ENCODE assay signal across 19 cellular contexts in the genomic region with DNA sequence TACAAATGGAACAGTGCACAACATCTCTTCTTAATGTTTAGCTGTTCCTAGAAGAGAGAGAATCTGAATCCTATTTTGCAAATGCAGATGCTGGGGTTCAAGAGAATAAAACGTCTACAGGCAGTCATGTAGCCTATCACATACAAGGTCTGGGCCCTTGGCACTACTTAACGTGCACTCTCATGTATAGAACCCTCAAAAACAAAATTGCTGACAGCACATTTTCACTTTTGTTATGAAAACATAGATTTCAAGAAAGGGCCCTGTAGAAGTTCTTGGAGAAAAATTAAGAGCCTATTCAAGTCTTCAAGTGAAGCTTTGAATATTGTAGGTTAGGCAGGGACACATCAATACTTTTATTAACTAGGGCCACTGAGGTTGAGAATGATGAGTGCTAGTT.
A peak's percentile ranks its signal among the peaks of the same experiment; 100 is the strongest.
DNase-seq lines count a peak whose midpoint lies in the region; ATAC-seq, FAIRE-seq and TF ChIP-seq lines count a peak whose summit lies in the region.
"Had no signal": no experiment of that assay in that cellular context is flagged by ENCODE, and none has a peak within 500 bp of the region (broad histone marks: within the 10 kb centered on the region; RNA-seq: fewer than 3 reads in every experiment).

No MANE protein-coding gene starts in this region.

- no peak for TF ChIP-seq EP300 in K562 (IDR thresholded peaks at IDR 0.05; ENCODE audit: low read length)

- no peak for TF ChIP-seq RAD21 in IMR-90 (IDR thresholded peaks at IDR 0.05; ENCODE audit: low read length)
- no peak for TF ChIP-seq RAD21 in K562 (CRISPR knock-in tag; conservative IDR thresholded peaks at IDR 0.05 in 1 of 2, IDR thresholded peaks at IDR 0.05 in 1 of 2)

- no peak overlapping the region for H4K5ac ChIP-seq in IMR-90 (ENCODE audit: low read depth, low read length)

- POLR2A ChIA-PET in IMR-90 (lab: Charles Lee; ENCODE audit: unreplicated experiment): no interaction called here
- POLR2A ChIA-PET in PC-3 (lab: Charles Lee; ENCODE audit: unreplicated experiment): no interaction called here
- POLR2A ChIA-PET in K562 (lab: Yijun Ruan, JAX): no interaction called here

- BruUV-seq in IMR-90 (replicated peaks; lab: Mats Ljungman, UMichigan): no TSS peak
- BruUV-seq in PC-3 (replicated peaks; lab: Mats Ljungman, UMichigan): no TSS peak
- no TSS peak for BruUV-seq in K562 (replicated peaks; lab: Mats Ljungman, UMichigan)

- H3F3A ChIP-seq in PC-3 (ENCODE audit: low read length, unreplicated experiment): peaks cover 12% of the 10 kb centered on the region

- H3K9me3 ChIP-seq in IMR-90 (ENCODE audit: control insufficient read depth, insufficient read depth, low read length) (no peaks in the 10 kb centered on the region), PC-3 (ENCODE audit: low read length) (no peaks in the 10 kb centered on the region), K562 (replicated peaks; ENCODE audit: control insufficient read depth, insufficient read depth, low read depth, low read length) (no peaks in the 10 kb centered on the region), mesenchymal stem cell (ENCODE audit: control insufficient read depth, low read length) (no peaks in the 10 kb centered on the region)
- H3K9me3 ChIP-seq: BE2C, Caco-2, HAP-1 had no signal

- H2BK20ac ChIP-seq in IMR-90 (ENCODE audit: low read depth, low read length): no peak overlapping the region

- H3K27ac ChIP-seq in IMR-90 (ENCODE audit: insufficient read depth, low read length) (no peak overlapping the region), PC-3 (ENCODE audit: low read length) (peak overlapping the region; percentile 94), K562 (ENCODE audit: extremely low read depth, low read depth, low read length) (no peak overlapping the region), mesenchymal stem cell (ENCODE audit: low read length, poor library complexity, severe bottlenecking) (no peak overlapping the region)

- FAIRE-seq in K562 (lab: Jason Lieb, UNC): no peak
- FAIRE-seq: D721Med had no signal

- no peaks in the 10 kb centered on the region for H3K79me2 ChIP-seq in PC-3 (ENCODE audit: low read length)
- H3K79me2 ChIP-seq in K562 (ENCODE audit: control insufficient read depth, insufficient read depth, low read length): no peaks in the 10 kb centered on the region

- TF ChIP-seq CTCF in IMR-90 (conservative IDR thresholded peaks at IDR 0.05; ENCODE audit: low read depth, low read length) (no peak), PC-3 (conservative IDR thresholded peaks at IDR 0.05; ENCODE audit: low read depth, low read length) (no peak), K562 (IDR thresholded peaks at IDR 0.05 in 2 of 3, conservative IDR thresholded peaks at IDR 0.05 in 1 of 3; ENCODE audit: insufficient read depth in 2 of 3, low read depth in 1 of 3, low read length in 3 of 3) (no peak), GM10266 (IDR thresholded peaks at IDR 0.05; ENCODE audit: control insufficient read depth, insufficient read depth, low read depth, missing control alignments) (no peak)

- no CpG with 5 or more reads among the region's 2 CpGs for WGBS in IMR-90 (ENCODE audit: extremely low coverage in 2 of 2, insufficient read length in 1 of 2), 2 experiments
- WGBS in K562 (ENCODE audit: insufficient coverage, low coverage, missing lambda C conversion rate): 0% methylated on average over 2 of the region's 2 CpGs
- WGBS in mesenchymal stem cell: 71% methylated on average over 2 of the region's 2 CpGs

- H2BK5ac ChIP-seq in IMR-90 (ENCODE audit: low read depth, low read length, poor library complexity, severe bottlenecking): no peak overlapping the region
- no peak overlapping the region for H2BK5ac ChIP-seq in mesenchymal stem cell (ENCODE audit: low read depth, low read length, poor library complexity, severe bottlenecking)

- no peak overlapping the region for H2BK12ac ChIP-seq in mesenchymal stem cell (ENCODE audit: low read length in 2 of 2)

- no peaks in the 10 kb centered on the region for H3K9me1 ChIP-seq in IMR-90 (ENCODE audit: insufficient read depth, low read length)
- H3K9me1 ChIP-seq in K562 (ENCODE audit: control insufficient read depth, insufficient read depth, low read length): no peaks in the 10 kb centered on the region

- H4K8ac ChIP-seq in IMR-90 (ENCODE audit: low read depth in 2 of 2, low read length in 2 of 2) (no peak overlapping the region), mesenchymal stem cell (ENCODE audit: low read length) (no peak overlapping the region)

- H4K91ac ChIP-seq in IMR-90 (ENCODE audit: insufficient read depth, low read depth, low read length) (no peak overlapping the region), mesenchymal stem cell (ENCODE audit: low read length) (no peak overlapping the region)

- dilution Hi-C loops in IMR-90 (cut with HindIII; ENCODE audit: low sequenced_read_pairs, unreplicated experiment): no loop called here

- H3K23ac ChIP-seq in IMR-90 (ENCODE audit: low read depth, low read length): no peak overlapping the region
- no peak overlapping the region for H3K23ac ChIP-seq in mesenchymal stem cell (ENCODE audit: low read length in 2 of 2)

- no peak overlapping the region for H2AK9ac ChIP-seq in IMR-90 (replicated peaks; ENCODE audit: low read depth, low read length, poor library complexity)

- H2BK120ac ChIP-seq in IMR-90 (ENCODE audit: low read depth, low read length) (no peak overlapping the region), mesenchymal stem cell (ENCODE audit: low read depth, low read length) (no peak overlapping the region)

- CTCF ChIA-PET in IMR-90 (lab: Yijun Ruan, JAX) (no interaction called here), PC-3 (lab: Charles Lee) (no interaction called here), K562 (lab: Yijun Ruan, JAX; ENCODE audit: low intra/inter-chr PET ratio) (no interaction called here)

- no peaks in the 10 kb centered on the region for H3K9me2 ChIP-seq in PC-3 (replicated peaks; ENCODE audit: low read length)

- H2AFZ ChIP-seq in IMR-90 (replicated peaks; ENCODE audit: low read length, poor library complexity) (no peak overlapping the region), PC-3 (ENCODE audit: low read length) (0 out of 2 replicates have a peak overlapping the region, but pooled peaks have one; percentile 20), K562 (ENCODE audit: low read depth, low read length) (no peak overlapping the region), mesenchymal stem cell (ENCODE audit: low read depth, low read length) (no peak overlapping the region)

- H3K14ac ChIP-seq in IMR-90 (replicated peaks; ENCODE audit: low read depth, low read length): no peak overlapping the region
- no peak overlapping the region for H3K14ac ChIP-seq in mesenchymal stem cell (ENCODE audit: low read length in 2 of 2)

- intact Hi-C loops in IMR-90 (cut with micrococcal nuclease) (no loop called here), PC-3 (cut with micrococcal nuclease) (no loop called here), K562 (cut with micrococcal nuclease) (no loop called here)

- in situ Hi-C loops in IMR-90 (cut with MboI; ENCODE audit: low sequenced_read_pairs): no loop called here
- in situ Hi-C loops in K562 (cut with MboI): no loop called here

- no peaks in the 10 kb centered on the region for H3K4me1 ChIP-seq in IMR-90 (ENCODE audit: control insufficient read depth, insufficient read depth, low read length)
- H3K4me1 ChIP-seq in PC-3 (ENCODE audit: insufficient read depth, low read length): peaks cover 42% of the 10 kb centered on the region
- no peaks in the 10 kb centered on the region for H3K4me1 ChIP-seq in K562 (replicated peaks in 1 of 2; ENCODE audit: control insufficient read depth in 2 of 2, insufficient read depth in 2 of 2, low read length in 2 of 2)
- peaks cover 1% of the 10 kb centered on the region for H3K4me1 ChIP-seq in mesenchymal stem cell (ENCODE audit: control insufficient read depth, insufficient read depth, low read depth, low read length)
- H3K4me1 ChIP-seq: BE2C, Caco-2, HAP-1 had no signal

- H3K79me1 ChIP-seq in IMR-90 (ENCODE audit: low read depth in 1 of 2, low read length in 2 of 2): no peaks in the 10 kb centered on the region
- no peaks in the 10 kb centered on the region for H3K79me1 ChIP-seq in mesenchymal stem cell (replicated peaks; ENCODE audit: low read length, poor library complexity, severe bottlenecking)

- ATAC-seq in IMR-90 (ENCODE audit: low read depth) (no peak), PC-3 (no peak), K562 (no peak), HG03354 (IDR thresholded peaks at IDR 0.05; ENCODE audit: poor library complexity, severe bottlenecking, unreplicated experiment) (no peak)

- no peaks in the 10 kb centered on the region for H4K20me1 ChIP-seq in IMR-90 (ENCODE audit: insufficient read depth, low read length)
- H4K20me1 ChIP-seq in PC-3 (ENCODE audit: low read length): no peaks in the 10 kb centered on the region
- no peaks in the 10 kb centered on the region for H4K20me1 ChIP-seq in K562 (replicated peaks; ENCODE audit: control insufficient read depth, insufficient read depth, low read length)

- no peak overlapping the region for H2BK15ac ChIP-seq in IMR-90 (ENCODE audit: low read depth, low read length)
- H2BK15ac ChIP-seq in mesenchymal stem cell (ENCODE audit: low read depth, poor library complexity, severe bottlenecking): no peak overlapping the region

- H3K36me3 ChIP-seq in IMR-90 (ENCODE audit: control insufficient read depth, insufficient read depth, low read length) (no peaks in the 10 kb centered on the region), PC-3 (ENCODE audit: low read depth, low read length) (no peaks in the 10 kb centered on the region), K562 (ENCODE audit: control insufficient read depth, insufficient read depth, low read length) (no peaks in the 10 kb centered on the region), mesenchymal stem cell (ENCODE audit: control insufficient read depth in 1 of 2, insufficient read depth in 2 of 2, low read depth in 1 of 2, low read length in 2 of 2) (no peaks in the 10 kb centered on the region)
- H3K36me3 ChIP-seq: BE2C, HAP-1 had no signal

- H3K4ac ChIP-seq in IMR-90 (ENCODE audit: low read depth, low read length): no peak overlapping the region
- H3K4ac ChIP-seq in mesenchymal stem cell (ENCODE audit: low read depth in 1 of 2, low read length in 2 of 2): no peak overlapping the region

- H3K4me2 ChIP-seq in IMR-90 (ENCODE audit: low read depth, low read length) (no peak overlapping the region), PC-3 (ENCODE audit: low read length) (peak overlapping the region; percentile 77; the same call in 1 of the 2 replicates), K562 (ENCODE audit: insufficient read depth, low read length) (no peak overlapping the region), mesenchymal stem cell (ENCODE audit: low read length, poor library complexity, severe bottlenecking) (no peak overlapping the region)

- H2AK5ac ChIP-seq in IMR-90 (ENCODE audit: low read depth, low read length) (no peak overlapping the region), mesenchymal stem cell (ENCODE audit: low read length, severe bottlenecking) (peak overlapping the region; percentile 15)

- no peak for TF ChIP-seq POLR2A in IMR-90 (IDR thresholded peaks at IDR 0.05; ENCODE audit: low read depth, low read length)
- TF ChIP-seq POLR2A in K562 (conservative IDR thresholded peaks at IDR 0.05): no peak

- H3K9ac ChIP-seq in IMR-90 (ENCODE audit: low read depth, low read length) (no peak overlapping the region), PC-3 (ENCODE audit: low read length) (no peak overlapping the region), K562 (ENCODE audit: insufficient read depth in 1 of 2, low read depth in 2 of 2, low read length in 2 of 2) (no peak overlapping the region), mesenchymal stem cell (ENCODE audit: low read length) (no peak overlapping the region)

- H3K18ac ChIP-seq in IMR-90 (ENCODE audit: low read depth, low read length) (no peak overlapping the region), mesenchymal stem cell (ENCODE audit: low read depth in 1 of 2, low read length in 2 of 2) (no peak overlapping the region)

- DNase-seq in IMR-90: no peak
- DNase-seq in PC-3: no peak
- DNase-seq in K562 (ENCODE audit: extremely low read depth in 1 of 4, low spot score in 3 of 4): no peak
- DNase-seq in mesenchymal stem cell: no peak
- DNase-seq in GM10266 (ENCODE audit: extremely low spot score): no peak
- DNase-seq in NCI-H2029 treated with DMSO at 0.1 percent for 48 hours (lab: John Stamatoyannopoulos, UW): no peak
- DNase-seq: ACHN; BE2C; C1 segment of cervical spinal cord; Caco-2; CD4-positive, CD25-positive, alpha-beta regulatory T cell; CD8-positive, alpha-beta memory T cell; DMS153; DMS79; GDM1; KBM-7 had no signal

- no peak overlapping the region for H3K4me3 ChIP-seq in IMR-90 (ENCODE audit: insufficient read depth, low read depth, low read length)
- H3K4me3 ChIP-seq in PC-3 (ENCODE audit: low read length): no peak overlapping the region
- H3K4me3 ChIP-seq in K562: no peak overlapping the region
- H3K4me3 ChIP-seq in mesenchymal stem cell (ENCODE audit: insufficient read depth in 1 of 2, low read depth in 1 of 2, low read length in 2 of 2): no peak overlapping the region
- H3K4me3 ChIP-seq: HAP-1 had no signal

- no peak overlapping the region for H3K56ac ChIP-seq in IMR-90 (ENCODE audit: extremely low read depth, insufficient read depth, low read length)

- no peaks in the 10 kb centered on the region for H3K27me3 ChIP-seq in IMR-90 (ENCODE audit: control insufficient read depth, insufficient read depth, low read length)
- no peaks in the 10 kb centered on the region for H3K27me3 ChIP-seq in PC-3 (ENCODE audit: low read length)
- H3K27me3 ChIP-seq in K562 (ENCODE audit: control insufficient read depth in 2 of 2, insufficient read depth in 2 of 2, low read length in 2 of 2): no peaks in the 10 kb centered on the region
- no peaks in the 10 kb centered on the region for H3K27me3 ChIP-seq in mesenchymal stem cell (ENCODE audit: control insufficient read depth in 1 of 2, insufficient read depth in 1 of 2, low read length in 2 of 2)
- H3K27me3 ChIP-seq: BE2C had no signal
